Comparison of ENCODE assay signal across 17 cellular contexts in the genomic region with DNA sequence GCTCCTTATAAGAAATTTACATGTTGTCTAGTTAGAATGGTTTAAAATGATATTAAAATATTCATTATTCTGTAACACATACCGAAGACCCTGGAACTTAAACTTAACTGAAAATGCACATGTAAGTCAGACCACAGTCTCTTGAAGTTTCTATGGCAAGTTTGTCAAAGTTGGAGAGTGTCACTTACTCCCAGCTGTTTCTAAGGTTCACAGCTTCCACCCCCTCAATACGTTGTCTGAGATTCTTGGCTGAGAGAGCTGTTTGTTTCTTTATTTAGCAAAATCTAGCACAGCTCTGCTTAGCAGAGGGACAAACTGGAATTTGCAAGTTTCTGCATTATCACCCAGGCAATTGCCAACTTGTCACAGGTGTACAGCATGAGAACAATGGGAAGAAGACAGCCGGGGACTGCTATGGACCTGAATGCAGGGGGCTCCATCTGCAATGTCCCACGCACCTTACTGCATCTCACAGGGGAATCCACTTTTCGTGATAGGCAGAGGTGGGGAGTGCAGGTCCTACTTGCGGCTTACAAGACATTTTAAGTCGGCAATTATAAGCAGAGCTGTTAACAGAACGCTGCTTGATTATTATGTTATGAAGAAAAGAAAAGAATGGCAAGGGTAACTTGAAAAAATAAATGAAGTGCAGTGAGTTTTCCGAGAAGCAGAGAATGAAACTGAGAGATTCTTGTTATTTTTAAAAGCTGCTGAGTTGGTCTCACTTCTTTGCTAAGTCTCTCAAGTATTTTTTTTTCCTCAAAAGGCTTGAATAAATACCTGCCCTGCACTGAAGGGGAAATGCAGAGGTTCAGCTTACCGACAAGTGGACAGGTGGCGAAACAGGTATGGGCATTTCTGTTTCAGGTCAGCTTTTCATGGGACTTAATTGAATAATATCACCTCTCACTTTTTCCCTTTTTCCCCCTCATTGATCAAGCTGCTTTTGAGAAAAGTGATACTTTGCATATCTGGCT.
A peak's percentile ranks its signal among the peaks of the same experiment; 100 is the strongest.
DNase-seq lines count a peak whose midpoint lies in the region; ATAC-seq and TF ChIP-seq lines count a peak whose summit lies in the region.
"Had no signal": no experiment of that assay in that cellular context is flagged by ENCODE, and none has a peak within 500 bp of the region (broad histone marks: within the 10 kb centered on the region; RNA-seq: fewer than 3 reads in every experiment).

No MANE protein-coding gene starts in this region.

- H3K27ac Mint-ChIP-seq in type B pancreatic cell = no peak overlapping the region
- H3K27ac Mint-ChIP-seq in activated CD4-positive, alpha-beta T cell treated with anti-CD3 and anti-CD28 coated beads for 36 hours = no peak overlapping the region
- H3K27ac Mint-ChIP-seq: CD4-positive, CD25-positive, alpha-beta regulatory T cell; H9; IgD-negative memory B cell had no signal

- H3K9me3 ChIP-seq in OCI-LY3 (ENCODE audit: insufficient read depth, low read length) = no peaks in the 10 kb centered on the region
- H3K9me3 ChIP-seq: SJCRH30 had no signal

- no peaks in the 10 kb centered on the region for H3K36me3 Mint-ChIP-seq in type B pancreatic cell
- H3K36me3 Mint-ChIP-seq in activated CD4-positive, alpha-beta T cell treated with anti-CD3 and anti-CD28 coated beads for 36 hours (ENCODE audit: low read depth) = no peaks in the 10 kb centered on the region
- H3K36me3 Mint-ChIP-seq: CD4-positive, CD25-positive, alpha-beta regulatory T cell; IgD-negative memory B cell had no signal

- no peaks in the 10 kb centered on the region for H4K20me1 ChIP-seq in OCI-LY3 (ENCODE audit: insufficient read depth, low read length)

- POLR2A ChIA-PET in activated CD4-positive, alpha-beta T cell treated with anti-CD3 and anti-CD28 coated beads for 36 hours (lab: Charles Lee) = no interaction called here

- peak overlapping the region; percentile 77 for H3K27ac ChIP-seq in OCI-LY3 (ENCODE audit: low read length)
- H3K27ac ChIP-seq: SJCRH30 had no signal

- H3K27me3 ChIP-seq in H7 (ENCODE audit: control insufficient read depth, insufficient read depth, low read length) = no peaks in the 10 kb centered on the region
- peaks cover 8% of the 10 kb centered on the region; the same call in 1 of the 2 replicates for H3K27me3 ChIP-seq in OCI-LY3 (ENCODE audit: low read depth, low read length)
- H3K27me3 ChIP-seq: SJCRH30 had no signal

- no peak for ATAC-seq in activated CD4-positive, alpha-beta T cell treated with anti-CD3 and anti-CD28 coated beads for 36 hours

- TF ChIP-seq CTCF in OCI-LY3 (IDR thresholded peaks at IDR 0.05; ENCODE audit: low read depth, low read length) = no peak
- TF ChIP-seq CTCF in type B pancreatic cell (conservative IDR thresholded peaks at IDR 0.05) = no peak

- H3K27me3 Mint-ChIP-seq in type B pancreatic cell = peaks cover 3% of the 10 kb centered on the region
- H3K27me3 Mint-ChIP-seq in activated CD4-positive, alpha-beta T cell treated with anti-CD3 and anti-CD28 coated beads for 36 hours = peaks cover 15% of the 10 kb centered on the region

- peak overlapping the region; percentile 97 for H3K4me2 ChIP-seq in OCI-LY3 (ENCODE audit: low read length)

- peak overlapping the region; percentile 19 for H3K4me3 Mint-ChIP-seq in type B pancreatic cell
- H3K4me3 Mint-ChIP-seq in activated CD4-positive, alpha-beta T cell treated with anti-CD3 and anti-CD28 coated beads for 36 hours = no peak overlapping the region
- H3K4me3 Mint-ChIP-seq: H9 had no signal

- no peak overlapping the region for H3K4me3 ChIP-seq in H7 (ENCODE audit: insufficient read depth, low read depth, low read length)
- H3K4me3 ChIP-seq in OCI-LY3 (ENCODE audit: low read length) = peak overlapping the region; percentile 77
- H3K4me3 ChIP-seq: SJCRH30 had no signal

- peak; percentile 59 for DNase-seq in DMS79 treated with DMSO at 0.1 percent for 48 hours (lab: John Stamatoyannopoulos, UW)
- peak; percentile 1 for DNase-seq in H7
- no peak for DNase-seq in type B pancreatic cell (ENCODE audit: extremely low spot score, unreplicated experiment)
- DNase-seq in activated naive CD4-positive, alpha-beta T cell (lab: John Stamatoyannopoulos, UW) = no peak
- DNase-seq in COLO829 (ENCODE audit: low spot score) = no peak
- no peak for DNase-seq in activated CD4-positive, alpha-beta T cell treated with anti-CD3 and anti-CD28 coated beads for 36 hours
- DNase-seq: CD4-positive, CD25-positive, alpha-beta regulatory T cell; H9; MV-4-11; NCI-H1417; NCI-H187 treated with DMSO at 0.1 percent for 48 hours; NCI-H69; NK-92 treated with Interleukin-12 subunit alpha and Interleukin-12 subunit beta, amount 100 ng/mL, for 24 hours; SJCRH30; SW 1271 had no signal

- no peaks in the 10 kb centered on the region for H3K4me1 Mint-ChIP-seq in type B pancreatic cell (ENCODE audit: unreplicated experiment)
- H3K4me1 Mint-ChIP-seq in activated CD4-positive, alpha-beta T cell treated with anti-CD3 and anti-CD28 coated beads for 36 hours = peaks cover 6% of the 10 kb centered on the region
- H3K4me1 Mint-ChIP-seq: H9 had no signal

- no peaks in the 10 kb centered on the region for H3K36me3 ChIP-seq in H7 (replicated peaks; ENCODE audit: control insufficient read depth, insufficient read depth, low read length)
- no peaks in the 10 kb centered on the region for H3K36me3 ChIP-seq in OCI-LY3 (replicated peaks; ENCODE audit: low read depth, low read length)
- H3K36me3 ChIP-seq: SJCRH30 had no signal

- H3K79me2 ChIP-seq in OCI-LY3 (ENCODE audit: low read length) = no peaks in the 10 kb centered on the region

- CTCF ChIA-PET in activated CD4-positive, alpha-beta T cell treated with anti-CD3 and anti-CD28 coated beads for 36 hours (lab: Charles Lee) = interaction anchor here (0.8 to 1.6 kb wide), 2 partner anchors 9 to 12 kb away, joined by 3 read pairs; no protein-coding TSS in a partner anchor

- peaks cover 38% of the 10 kb centered on the region for H3K4me1 ChIP-seq in OCI-LY3 (ENCODE audit: low read length)
- H3K4me1 ChIP-seq: SJCRH30 had no signal

- peak overlapping the region; percentile 46 for H3K9ac ChIP-seq in OCI-LY3 (ENCODE audit: low read length)

- intact Hi-C loops in activated CD4-positive, alpha-beta T cell treated with anti-CD3 and anti-CD28 coated beads for 36 hours (cut with DNase I, micrococcal nuclease) = no loop called here

- peak overlapping the region; percentile 37 for H2AFZ ChIP-seq in OCI-LY3 (ENCODE audit: low read depth, low read length)

- H3K9me3 Mint-ChIP-seq in type B pancreatic cell = no peaks in the 10 kb centered on the region
- H3K9me3 Mint-ChIP-seq in activated CD4-positive, alpha-beta T cell treated with anti-CD3 and anti-CD28 coated beads for 36 hours (ENCODE audit: low read depth) = no peaks in the 10 kb centered on the region
- H3K9me3 Mint-ChIP-seq: H9 had no signal

Comparison
In these comparisons a context has a peak if more than half of its experiments do, and no peak if none do; other contexts are left out.
1. DNase-seq: peak in DMS79 treated with DMSO at 0.1 percent for 48 hours (single experiment) and H7 (single experiment); none in type B pancreatic cell (single experiment), activated naive CD4-positive, alpha-beta T cell (0 of 4), COLO829 (single experiment) and activated CD4-positive, alpha-beta T cell treated with anti-CD3 and anti-CD28 coated beads for 36 hours (single experiment).